ENCODE assay signal across 8 cellular contexts in the genomic region with DNA sequence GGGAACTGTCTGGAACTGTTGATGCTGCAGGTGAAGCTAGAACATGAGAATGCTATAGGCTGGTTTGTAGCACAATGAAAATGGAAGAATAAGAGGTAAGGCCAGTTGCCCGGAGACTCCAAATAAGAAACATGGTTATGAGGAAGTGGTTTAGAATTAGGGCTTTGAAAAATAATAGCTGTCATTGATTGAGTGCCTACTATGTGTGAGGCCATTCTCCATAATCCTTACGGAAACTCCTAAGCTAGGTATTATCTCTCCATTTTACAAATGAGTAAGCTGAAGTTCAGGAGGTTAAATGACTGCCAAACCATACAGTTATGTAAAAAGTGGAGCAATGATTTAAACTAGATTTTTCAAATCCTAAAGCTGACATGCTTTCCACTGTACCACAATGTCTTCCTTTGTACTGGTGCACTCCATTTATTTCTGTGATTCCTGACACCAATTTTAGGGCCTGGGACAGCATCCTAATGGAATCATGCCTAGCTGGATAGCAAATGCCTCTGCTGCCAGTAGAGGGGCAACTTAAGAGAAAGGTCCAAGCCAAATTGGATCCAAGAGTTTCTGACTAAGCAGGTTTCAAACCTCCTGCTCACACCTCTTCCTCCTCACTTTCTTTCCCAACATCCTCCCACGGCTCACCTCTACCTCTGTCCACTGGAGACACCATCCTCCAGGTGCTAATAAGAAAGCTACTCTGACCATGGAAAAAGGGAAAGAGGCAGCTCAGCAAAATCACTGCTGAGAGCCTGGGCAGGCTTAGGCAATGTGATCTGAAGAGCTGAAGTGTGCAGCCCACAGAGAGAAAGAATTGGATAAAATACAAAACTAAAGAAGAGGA. TPM values are rescaled to one million over a fixed set of nuclear protein-coding genes. Genes with fewer than 3 reads are reported as not detected.
DNase-seq lines count a peak whose midpoint lies in the region; ATAC-seq, FAIRE-seq and TF ChIP-seq lines count a peak whose summit lies in the region.

No MANE protein-coding gene starts in this region.

- intact Hi-C loops in CD4-positive, alpha-beta memory T cell (cut with micrococcal nuclease): loop anchor here (5.0 kb wide), 1 partner anchor 77 kb away; no protein-coding TSS in a partner anchor

- H3K36me3 ChIP-seq in CD4-positive, alpha-beta memory T cell (ENCODE audit: insufficient read depth, low read length): no peaks in the 10 kb centered on the region
- H3K36me3 ChIP-seq in H1 (ENCODE audit: control insufficient read depth in 2 of 4, insufficient read depth in 4 of 4, low read length in 3 of 4): no peaks in the 10 kb centered on the region

- H2BK20ac ChIP-seq in H1 (ENCODE audit: low read length): no peak overlapping the region

- no peaks in the 10 kb centered on the region for H3K79me2 ChIP-seq in H1 (ENCODE audit: control insufficient read depth in 1 of 2, insufficient read depth in 2 of 2, low read length in 2 of 2)

- no peak overlapping the region for H4K5ac ChIP-seq in H1 (ENCODE audit: insufficient read length, low read depth, low read length)

- H3K56ac ChIP-seq in H1 (replicated peaks; ENCODE audit: insufficient read length, low read depth, low read length): no peak overlapping the region

- CTCF ChIA-PET in CD4-positive, alpha-beta memory T cell (lab: Charles Lee; ENCODE audit: partially characterized antibody): interaction anchor here (0.9 to 2.2 kb wide), 5 partner anchors 46 to 78 kb away, joined by 3 to 6 read pairs (median 4); partner anchors contain the start of gene PICALM
- CTCF ChIA-PET in H1 (lab: Charles Lee; ENCODE audit: partially characterized antibody): interaction anchor here (0.8 to 1.4 kb wide), 2 partner anchors 74 to 101 kb away, joined by 3 to 5 read pairs; no protein-coding TSS in a partner anchor

- 92% methylated on average over 3 of the region's 3 CpGs; no CpG with 5 or more reads in 1 of the 2 experiments for WGBS in H1 (ENCODE audit: extremely low coverage in 1 of 2, insufficient coverage in 1 of 2, insufficient read length in 1 of 2, insufficient replicate concordance in 2 of 2, low coverage in 1 of 2, low lambda C conversion rate in 2 of 2, missing lambda C conversion rate in 1 of 2), 2 experiments

- no peak overlapping the region for H2BK15ac ChIP-seq in H1 (ENCODE audit: low read length)

- ATAC-seq in GM21381 (IDR thresholded peaks at IDR 0.05; ENCODE audit: unreplicated experiment) (peak; percentile 29), HG03521 (IDR thresholded peaks at IDR 0.05; ENCODE audit: unreplicated experiment) (peak; percentile 32)

- no peak overlapping the region for H3K14ac ChIP-seq in H1 (ENCODE audit: insufficient read length)

- no peak overlapping the region for H2BK5ac ChIP-seq in H1 (ENCODE audit: low read depth, low read length)

- H3K27ac Mint-ChIP-seq in CD4-positive, alpha-beta memory T cell: peak overlapping the region in 3 of 7 donors; percentile 1 to 73 (median 10)

- H3K4me1 Mint-ChIP-seq in CD4-positive, alpha-beta memory T cell: peaks cover 17 to 31% (median 21%) of the 10 kb centered on the region in 4 donors

- H3K9me3 ChIP-seq in CD4-positive, alpha-beta memory T cell (ENCODE audit: control insufficient read depth in 1 of 2, low read length in 2 of 2): no peaks in the 10 kb centered on the region
- H3K9me3 ChIP-seq in H1 (ENCODE audit: insufficient read depth in 2 of 2, low read depth in 1 of 2, low read length in 1 of 2): no peaks in the 10 kb centered on the region

- H3K27ac ChIP-seq in CD4-positive, alpha-beta memory T cell (ENCODE audit: low read depth, low read length): no peak overlapping the region
- no peak overlapping the region for H3K27ac ChIP-seq in H1 (ENCODE audit: low read depth, low read length)

- POLR2A ChIA-PET in CD4-positive, alpha-beta memory T cell (lab: Charles Lee; ENCODE audit: partially characterized antibody): interaction anchor here (0.8 to 1.9 kb wide), 3 partner anchors 23 to 47 kb away, joined by 3 to 7 read pairs (median 6); partner anchors contain the start of gene PICALM
- POLR2A ChIA-PET in H1 (lab: Charles Lee; ENCODE audit: partially characterized antibody): interaction anchor here (0.7 kb wide), 1 partner anchor 47 kb away, joined by 3 read pairs; the partner anchor contains the start of gene PICALM

- TF ChIP-seq RAD21 in H1 (IDR thresholded peaks at IDR 0.05 in 1 of 2, conservative IDR thresholded peaks at IDR 0.05 in 1 of 2; ENCODE audit: low read depth in 2 of 2, low read length in 2 of 2): no peak

- FAIRE-seq in H1 (lab: Jason Lieb, UNC): no peak

- no peak for DNase-seq in CD4-positive, alpha-beta memory T cell
- DNase-seq in H1 (ENCODE audit: low read depth in 1 of 2, low spot score in 2 of 2) (no peak), GDM1 (lab: John Stamatoyannopoulos, UW) (no peak), NCI-H2171 (lab: John Stamatoyannopoulos, UW) (no peak), NCI-H2196 (lab: John Stamatoyannopoulos, UW; ENCODE audit: unreplicated experiment) (no peak), GM10266 (ENCODE audit: extremely low spot score) (no peak)

- H2AFZ ChIP-seq in H1 (ENCODE audit: low read length): peak overlapping the region; percentile 45; the same call in 1 of the 2 replicates

- H4K8ac ChIP-seq in H1 (ENCODE audit: extremely low read depth, insufficient read depth, low read length): no peak overlapping the region

- H3K23ac ChIP-seq in H1 (ENCODE audit: insufficient read length): no peak overlapping the region

- H3K9me3 Mint-ChIP-seq in CD4-positive, alpha-beta memory T cell: no peaks in the 10 kb centered on the region

- H3K18ac ChIP-seq in H1 (ENCODE audit: extremely low read depth, low read length): no peak overlapping the region

- H2AK5ac ChIP-seq in H1 (ENCODE audit: low read depth, low read length): no peak overlapping the region

- no peaks in the 10 kb centered on the region for H4K20me1 ChIP-seq in H1 (replicated peaks in 1 of 2; ENCODE audit: control insufficient read depth in 1 of 2, insufficient read depth in 2 of 2, low read length in 2 of 2)

- no peak overlapping the region for H3K4me2 ChIP-seq in H1 (ENCODE audit: insufficient read depth in 1 of 2, low read depth in 2 of 2, low read length in 2 of 2)

- no peak for TF ChIP-seq POLR2A in H1 (IDR thresholded peaks at IDR 0.05; ENCODE audit: control extremely low read depth in 1 of 2, low read depth in 2 of 2, low read length in 2 of 2)

- peaks cover 27% of the 10 kb centered on the region for H3K4me1 ChIP-seq in CD4-positive, alpha-beta memory T cell (ENCODE audit: insufficient read depth, low read length)
- no peaks in the 10 kb centered on the region for H3K4me1 ChIP-seq in H1 (replicated peaks in 1 of 4; ENCODE audit: control insufficient read depth in 3 of 4, insufficient read depth in 4 of 4, low read length in 3 of 4)

- H3K4me3 Mint-ChIP-seq in CD4-positive, alpha-beta memory T cell: peak overlapping the region in 6 of 8 donors; percentile 12 to 40 (median 28)

- H3K79me1 ChIP-seq in H1 (ENCODE audit: low read depth, low read length): no peaks in the 10 kb centered on the region

- H3K9ac ChIP-seq in H1 (replicated peaks in 1 of 4; ENCODE audit: extremely low read depth in 1 of 4, low read depth in 3 of 4, low read length in 3 of 4): no peak overlapping the region

- no peak overlapping the region for H2BK12ac ChIP-seq in H1 (ENCODE audit: low read depth, low read length)

- no peak overlapping the region for H3K4me3 ChIP-seq in CD4-positive, alpha-beta memory T cell (ENCODE audit: low read length in 2 of 2)
- no peak overlapping the region for H3K4me3 ChIP-seq in H1 (ENCODE audit: extremely low read depth in 1 of 4, insufficient read depth in 2 of 4, low read depth in 3 of 4, low read length in 4 of 4)

- no peak overlapping the region for H2BK120ac ChIP-seq in H1 (replicated peaks; ENCODE audit: low read depth, low read length)

- no peaks in the 10 kb centered on the region for H3K27me3 ChIP-seq in CD4-positive, alpha-beta memory T cell (ENCODE audit: insufficient read depth, low read length)
- no peaks in the 10 kb centered on the region for H3K27me3 ChIP-seq in H1 (replicated peaks in 1 of 4; ENCODE audit: control insufficient read depth in 3 of 4, extremely low read depth in 1 of 4, insufficient read depth in 3 of 4, low read length in 3 of 4)

- no peaks in the 10 kb centered on the region for H3K36me3 Mint-ChIP-seq in CD4-positive, alpha-beta memory T cell

- no peak overlapping the region for H4K91ac ChIP-seq in H1 (replicated peaks; ENCODE audit: insufficient read length, low read length)

- H3K4ac ChIP-seq in H1 (replicated peaks; ENCODE audit: insufficient read length, low read depth, low read length): no peak overlapping the region

- TF ChIP-seq CTCF in H1 (IDR thresholded peaks at IDR 0.05; ENCODE audit: control extremely low read depth in 1 of 3, insufficient read depth in 1 of 3, low read depth in 1 of 3, low read length in 3 of 3) (no peak), GM10266 (IDR thresholded peaks at IDR 0.05; ENCODE audit: control insufficient read depth, insufficient read depth, low read depth, missing control alignments) (no peak)

- no peak for TF ChIP-seq EP300 in H1 (IDR thresholded peaks at IDR 0.05; ENCODE audit: borderline replicate concordance in 1 of 2, low read depth in 2 of 2, low read length in 2 of 2)

- no peaks in the 10 kb centered on the region for H3K27me3 Mint-ChIP-seq in CD4-positive, alpha-beta memory T cell

- H3K23me2 ChIP-seq in H1 (ENCODE audit: low read depth, low read length): no peaks in the 10 kb centered on the region

TF ChIP-seq in H1, 55 proteins besides CTCF, POLR2A, EP300 and RAD21:
- no peak for TF ChIP-seq BRCA1 (IDR thresholded peaks at IDR 0.05; ENCODE audit: low read depth, low read length)
- TF ChIP-seq CHD1 (IDR thresholded peaks at IDR 0.05; ENCODE audit: low read depth, low read length): no peak
- no peak for TF ChIP-seq SP2 (IDR thresholded peaks at IDR 0.05; ENCODE audit: low read length)

RNA-seq across cellular contexts. Expression of gene PICALM, which starts 46.9 kb away (rescaled TPM):
- 100 to 1,000 TPM; 127 to 138 TPM for total RNA-seq in CD4-positive, alpha-beta memory T cell
- polyA plus RNA-seq in CD4-positive, alpha-beta memory T cell: 10 to 100 TPM; 15.3 to 26.3 TPM
- 63.5 and 69.4 TPM in 2 replicates for total RNA-seq in H1 (2021; fragmentation: NEBNext Ultra II Directional; extraction: Animal tissue kit (Norgen Biotek cat#: 25700))
- 49.7 and 71.3 TPM in 2 replicates for polyA plus RNA-seq in H1 (2011; rRNA removed)
- polyA plus RNA-seq in H1 (2011; cell fraction: cytosol; rRNA removed): 64.2 TPM
- polyA plus RNA-seq in H1 (2011; cell fraction: nucleus; rRNA removed): 52.6 TPM
- polyA plus RNA-seq in H1 (2012, experiment 1 of 2): 36.4 to 49.3 TPM (median 46.6 TPM) in 4 replicates
- polyA plus RNA-seq in H1 (2012, experiment 2 of 2): 5.0 TPM
- polyA plus RNA-seq in H1 (2013, experiment 1 of 2): 45.6 TPM
- polyA plus RNA-seq in H1 (2013, experiment 2 of 2): 45.0 TPM
- 170 and 203 TPM in 2 replicates for polyA minus RNA-seq in H1 (2011; rRNA and poly(A)+ RNA removed)
- polyA minus RNA-seq in H1 (2011; cell fraction: cytosol; rRNA and poly(A)+ RNA removed): 87.3 TPM
- 168 TPM for polyA minus RNA-seq in H1 (2011; cell fraction: nucleus; rRNA and poly(A)+ RNA removed)
